14 cellular contexts compared by ENCODE assay signal in the genomic region with DNA sequence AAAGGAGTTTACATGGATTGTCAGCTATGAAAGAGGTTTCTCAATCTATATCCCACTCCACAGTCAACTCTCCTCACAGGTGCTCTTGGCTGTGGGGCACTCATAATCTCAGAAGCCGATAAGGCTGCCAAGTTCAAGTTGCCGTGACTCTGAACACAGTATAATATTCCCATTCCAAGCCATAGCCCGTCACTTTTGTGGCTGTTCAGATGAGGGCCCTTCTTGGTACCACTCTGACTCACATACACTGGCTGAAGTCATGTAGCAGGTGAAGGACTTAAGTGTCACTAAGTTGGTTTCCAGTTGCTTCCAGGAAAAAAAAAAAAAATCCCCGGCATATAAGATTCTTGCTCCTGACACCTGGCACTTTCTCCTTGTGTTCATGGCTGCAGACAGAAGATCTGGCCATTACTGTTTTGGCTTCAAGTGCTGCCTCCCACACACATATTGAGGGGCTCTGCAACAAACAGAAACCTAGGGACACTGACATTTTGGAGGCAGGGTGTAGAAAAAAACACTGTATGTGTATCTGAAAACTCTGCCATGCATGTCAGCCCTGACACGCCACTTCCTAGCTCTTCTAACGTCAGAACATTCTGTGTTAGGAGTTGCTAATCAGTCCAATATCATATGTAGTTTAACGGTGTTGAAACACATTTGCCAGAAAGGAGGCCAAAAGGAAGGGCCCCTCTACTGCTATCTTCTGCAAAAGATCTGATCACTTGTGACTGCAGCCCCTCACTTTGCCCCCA.
A peak's percentile ranks its signal among the peaks of the same experiment; 100 is the strongest.
DNase-seq lines count a peak whose midpoint lies in the region; ATAC-seq, FAIRE-seq and TF ChIP-seq lines count a peak whose summit lies in the region.
"Had no signal": no experiment of that assay in that cellular context is flagged by ENCODE, and none has a peak within 500 bp of the region (broad histone marks: within the 10 kb centered on the region; RNA-seq: fewer than 3 reads in every experiment).

No MANE protein-coding gene starts in this region.

- DNase-seq in CD4-positive, alpha-beta T cell = no peak
- peak; percentile 11 for DNase-seq in GM18507 (ENCODE audit: extremely low spot score, insufficient read length, low read depth)
- peak in 3 of 34 experiments; percentile 6 to 12 (median 10) for DNase-seq in T-cell
- DNase-seq in left lung = peak in 1 of 2 donors; percentile 52
- no peak for DNase-seq in RWPE1 (ENCODE audit: low spot score)
- no peak for DNase-seq in breast epithelium (ENCODE audit: low spot score in 2 of 2)
- DNase-seq: C1 segment of cervical spinal cord; midbrain; stimulated activated CD4-positive, alpha-beta T cell treated with anti-CD3 and anti-CD28 coated beads, Interleukin-4, amount 100 ng/mL, for 1 hour; stomach had no signal

- ATAC-seq in CD4-positive, alpha-beta T cell (ENCODE audit: poor library complexity) = peak; percentile 8
- no peak for ATAC-seq in T-cell (replicated peaks in 1 of 4)
- ATAC-seq in left lung = peak; percentile 91
- ATAC-seq in GM18868 (IDR thresholded peaks at IDR 0.05; ENCODE audit: unreplicated experiment) = no peak
- no peak for ATAC-seq in GM18520 (IDR thresholded peaks at IDR 0.05; ENCODE audit: unreplicated experiment)
- ATAC-seq: K562 had no signal

- H3K4me1 Mint-ChIP-seq in CD4-positive, alpha-beta T cell (ENCODE audit: low read depth) = peaks cover 46% of the 10 kb centered on the region
- peaks cover 40 to 56% (median 41%) of the 10 kb centered on the region in 3 donors for H3K4me1 Mint-ChIP-seq in T-cell

- POLR2A ChIA-PET in CD4-positive, alpha-beta T cell (lab: Charles Lee) = interaction anchor here (0.9 to 1.8 kb wide), 9 partner anchors 55 to 268 kb away, joined by 3 to 12 read pairs (median 7); no protein-coding TSS in a partner anchor
- POLR2A ChIA-PET in T-cell (lab: Charles Lee) (interaction anchor here in 1 of 2 donors (1.0 to 1.5 kb wide), 3 partner anchors 56 to 147 kb away, joined by 3 to 5 read pairs (median 5); no protein-coding TSS in a partner anchor), RWPE1 (lab: Yijun Ruan, JAX; ENCODE audit: low non-redundant PET) (no interaction called here)

- peak overlapping the region; percentile 58 for H3K4me3 Mint-ChIP-seq in CD4-positive, alpha-beta T cell
- peak overlapping the region; percentile 58 to 78 (median 68) for H3K4me3 Mint-ChIP-seq in T-cell

- no peaks in the 10 kb centered on the region for H3K36me3 ChIP-seq in left lung
- H3K36me3 ChIP-seq in breast epithelium = no peaks in the 10 kb centered on the region
- H3K36me3 ChIP-seq: esophagus muscularis mucosa, stomach had no signal

- no peaks in the 10 kb centered on the region for H3K9me3 ChIP-seq in CD4-positive, alpha-beta T cell (ENCODE audit: control insufficient read depth, low read length)
- H3K9me3 ChIP-seq in left lung (no peaks in the 10 kb centered on the region), breast epithelium (no peaks in the 10 kb centered on the region)
- H3K9me3 ChIP-seq: esophagus muscularis mucosa, stomach had no signal

- CTCF ChIA-PET in CD4-positive, alpha-beta T cell (lab: Charles Lee) = interaction anchor here (1.1 to 1.9 kb wide), 3 partner anchors 63 to 284 kb away, joined by 3 to 7 read pairs (median 3); no protein-coding TSS in a partner anchor
- CTCF ChIA-PET in T-cell (lab: Charles Lee) = interaction anchor here in 1 of 2 donors (1.0 to 1.3 kb wide), 5 partner anchors 13 to 268 kb away, joined by 3 to 13 read pairs (median 4); no protein-coding TSS in a partner anchor
- CTCF ChIA-PET in RWPE1 (lab: Yijun Ruan, JAX) = interaction anchor here (0.8 kb wide), 1 partner anchor 120 kb away, joined by 3 read pairs; no protein-coding TSS in a partner anchor

- no peaks in the 10 kb centered on the region for H3K27me3 ChIP-seq in CD4-positive, alpha-beta T cell (ENCODE audit: control insufficient read depth, insufficient read depth, low read length)
- H3K27me3 ChIP-seq in left lung = no peaks in the 10 kb centered on the region
- no peaks in the 10 kb centered on the region for H3K27me3 ChIP-seq in breast epithelium
- H3K27me3 ChIP-seq: esophagus muscularis mucosa, stomach had no signal

- intact Hi-C loops in CD4-positive, alpha-beta T cell (cut with DNase I, micrococcal nuclease) = no loop called here
- intact Hi-C loops in left lung (cut with DNase I) (no loop called here), breast epithelium (cut with DNase I; ENCODE audit: low total_unique reads) (no loop called here)

- TF ChIP-seq POLR2A in breast epithelium (IDR thresholded peaks at IDR 0.05) = no peak

- peak overlapping the region; percentile 79 for H3K27ac Mint-ChIP-seq in CD4-positive, alpha-beta T cell
- peak overlapping the region; percentile 93 to 96 for H3K27ac Mint-ChIP-seq in T-cell

- H3K4me3 ChIP-seq in left lung (no peak overlapping the region), breast epithelium (no peak overlapping the region)
- H3K4me3 ChIP-seq: esophagus muscularis mucosa, K562, stomach had no signal

- no peaks in the 10 kb centered on the region for H3K27me3 Mint-ChIP-seq in CD4-positive, alpha-beta T cell
- H3K27me3 Mint-ChIP-seq in T-cell = no peaks in the 10 kb centered on the region

- H3K27ac ChIP-seq in CD4-positive, alpha-beta T cell (ENCODE audit: low read depth, low read length) = no peak overlapping the region
- H3K27ac ChIP-seq in left lung (peak overlapping the region in 1 of 2 donors; percentile 19), RWPE1 (no peak overlapping the region), breast epithelium (no peak overlapping the region)
- H3K27ac ChIP-seq: esophagus muscularis mucosa had no signal

- TF ChIP-seq CTCF in CD4-positive, alpha-beta T cell (IDR thresholded peaks at IDR 0.05) = no peak
- TF ChIP-seq CTCF in left lung (IDR thresholded peaks at IDR 0.05) (no peak), RWPE1 (conservative IDR thresholded peaks at IDR 0.05; ENCODE audit: low read depth) (no peak), breast epithelium (IDR thresholded peaks at IDR 0.05) (no peak)

- FAIRE-seq in GM18507 (lab: Jason Lieb, UNC) = no peak
- FAIRE-seq: K562 had no signal

- H3K36me3 Mint-ChIP-seq in CD4-positive, alpha-beta T cell (ENCODE audit: low read depth) = no peaks in the 10 kb centered on the region
- H3K36me3 Mint-ChIP-seq in T-cell = peaks cover 2% of the 10 kb centered on the region

- no peaks in the 10 kb centered on the region for H3K9me3 Mint-ChIP-seq in CD4-positive, alpha-beta T cell
- no peaks in the 10 kb centered on the region for H3K9me3 Mint-ChIP-seq in T-cell

- H3K4me1 ChIP-seq in left lung = peaks cover 3% of the 10 kb centered on the region in 2 donors
- H3K4me1 ChIP-seq in breast epithelium = no peaks in the 10 kb centered on the region

Comparison
In these comparisons a context has a peak if more than half of its experiments do, and no peak if none do; other contexts are left out.
1. ATAC-seq: peak in CD4-positive, alpha-beta T cell (single experiment) and left lung (single experiment); none in T-cell (0 of 4), GM18868 (single experiment) and GM18520 (single experiment).